ENCODE assay signal across 14 cellular contexts in genomic region chr4:138851626-138852443, GRCh38.
A peak's percentile ranks its signal among the peaks of the same experiment; 100 is the strongest.
DNase-seq lines count a peak whose midpoint lies in the region; ATAC-seq and TF ChIP-seq lines count a peak whose summit lies in the region.
"Had no signal": no experiment of that assay in that cellular context is flagged by ENCODE, and none has a peak within 500 bp of the region (broad histone marks: within the 10 kb centered on the region; RNA-seq: fewer than 3 reads in every experiment).

No MANE protein-coding gene starts in this region.

- intact Hi-C loops in mucosa of descending colon (cut with DNase I, micrococcal nuclease) (no loop called here), right lobe of liver (cut with DNase I) (no loop called here)

- in situ Hi-C loops in G401 (cut with HindIII; ENCODE audit: low sequenced_read_pairs): no loop called here

- no peak overlapping the region for H2AFZ ChIP-seq in neural progenitor cell (replicated peaks)

- ATAC-seq in mucosa of descending colon (no peak), right lobe of liver (no peak)
- ATAC-seq: activated naive CD4-positive, alpha-beta T cell treated with anti-CD3 and anti-CD28 coated beads, Interleukin-2, amount 50 U/mL, for 72 hours; SK-N-SH treated with all-trans-retinoic acid at 6 μM for 48 hours had no signal

- WGBS in endodermal cell (ENCODE audit: insufficient coverage in 1 of 2, insufficient read length in 1 of 2), 2 experiments: 17 to 18% methylated on average over 9 to 15 of the region's 15 CpGs
- WGBS in right lobe of liver (ENCODE audit: insufficient coverage, low coverage, low lambda C conversion rate, missing lambda C conversion rate): 13% methylated on average over 15 of the region's 15 CpGs

- H3K9ac ChIP-seq in endodermal cell (ENCODE audit: extremely low read depth, low read length, poor library complexity, severe bottlenecking): no peak overlapping the region
- H3K9ac ChIP-seq in neural progenitor cell: no peak overlapping the region

- TF ChIP-seq CTCF in endodermal cell (conservative IDR thresholded peaks at IDR 0.05): peak; percentile 19
- no peak for TF ChIP-seq CTCF in neural progenitor cell (IDR thresholded peaks at IDR 0.05)
- TF ChIP-seq CTCF in mucosa of descending colon (IDR thresholded peaks at IDR 0.05): no peak
- no peak for TF ChIP-seq CTCF in right lobe of liver (IDR thresholded peaks at IDR 0.05)

- H3K79me2 ChIP-seq in neural progenitor cell (ENCODE audit: low read depth): no peaks in the 10 kb centered on the region

- peak; percentile 48 for DNase-seq in G401 (ENCODE audit: low spot score)
- peak; percentile 43 for DNase-seq in NCI-H2171 (lab: John Stamatoyannopoulos, UW)
- peak; percentile 77 for DNase-seq in endodermal cell
- DNase-seq in neural progenitor cell (ENCODE audit: low spot score): peak; percentile 13
- no peak for DNase-seq in mucosa of descending colon
- DNase-seq in activated T-cell treated with anti-CD3 and anti-CD28 coated beads, Interleukin-2, amount 50 U/mL, for 1 hour: no peak
- no peak for DNase-seq in right lobe of liver
- DNase-seq in LoVo (ENCODE audit: low spot score): no peak
- DNase-seq: activated CD4-positive, alpha-beta memory T cell treated with anti-CD3 and anti-CD28 coated beads for 36 hours; NCI-H510A treated with DMSO at 0.1 percent for 48 hours; stomach had no signal

- peak overlapping the region; percentile 42 for H3K4me3 Mint-ChIP-seq in endodermal cell
- no peak overlapping the region for H3K4me3 Mint-ChIP-seq in neural progenitor cell
- H3K4me3 Mint-ChIP-seq: activated CD4-positive, alpha-beta memory T cell treated with anti-CD3 and anti-CD28 coated beads for 36 hours had no signal

- H3K27me3 Mint-ChIP-seq in endodermal cell (ENCODE audit: insufficient read depth) (no peaks in the 10 kb centered on the region), neural progenitor cell (ENCODE audit: insufficient read depth, low read depth) (peaks cover 6% of the 10 kb centered on the region)

- H3K9me3 ChIP-seq in endodermal cell (ENCODE audit: control insufficient read depth, low read length): peaks cover 7% of the 10 kb centered on the region
- no peaks in the 10 kb centered on the region for H3K9me3 ChIP-seq in neural progenitor cell (ENCODE audit: low read depth)
- no peaks in the 10 kb centered on the region for H3K9me3 ChIP-seq in mucosa of descending colon
- no peaks in the 10 kb centered on the region for H3K9me3 ChIP-seq in right lobe of liver
- H3K9me3 ChIP-seq: neutrophil, stomach had no signal

- H4K20me1 ChIP-seq in neural progenitor cell (ENCODE audit: low read depth): no peaks in the 10 kb centered on the region

- no peaks in the 10 kb centered on the region for H3K27me3 ChIP-seq in endodermal cell (ENCODE audit: control insufficient read depth, insufficient read depth, low read length, poor library complexity, severe bottlenecking)
- H3K27me3 ChIP-seq in neural progenitor cell: no peaks in the 10 kb centered on the region
- no peaks in the 10 kb centered on the region for H3K27me3 ChIP-seq in right lobe of liver

- peaks cover 14% of the 10 kb centered on the region for H3K9me3 Mint-ChIP-seq in endodermal cell
- H3K9me3 Mint-ChIP-seq in neural progenitor cell: peaks cover 17% of the 10 kb centered on the region
- H3K9me3 Mint-ChIP-seq: activated CD4-positive, alpha-beta memory T cell treated with anti-CD3 and anti-CD28 coated beads for 36 hours; activated naive CD4-positive, alpha-beta T cell treated with anti-CD3 and anti-CD28 coated beads, Interleukin-2, amount 50 U/mL, for 72 hours had no signal

- H3K4me1 ChIP-seq in endodermal cell (ENCODE audit: control insufficient read depth, insufficient read depth, low read length): no peaks in the 10 kb centered on the region
- peaks cover 12% of the 10 kb centered on the region for H3K4me1 ChIP-seq in neural progenitor cell
- H3K4me1 ChIP-seq in mucosa of descending colon (ENCODE audit: low read depth): no peaks in the 10 kb centered on the region
- no peaks in the 10 kb centered on the region for H3K4me1 ChIP-seq in right lobe of liver

- H3K27ac ChIP-seq in endodermal cell (ENCODE audit: low read depth, low read length): no peak overlapping the region
- no peak overlapping the region for H3K27ac ChIP-seq in neural progenitor cell
- H3K27ac ChIP-seq in right lobe of liver: no peak overlapping the region
- H3K27ac ChIP-seq: neutrophil, stomach had no signal

- H3K36me3 ChIP-seq in endodermal cell (ENCODE audit: control insufficient read depth, insufficient read depth, low read length): no peaks in the 10 kb centered on the region
- no peaks in the 10 kb centered on the region for H3K36me3 ChIP-seq in neural progenitor cell
- H3K36me3 ChIP-seq in mucosa of descending colon (ENCODE audit: low read depth): no peaks in the 10 kb centered on the region
- no peaks in the 10 kb centered on the region for H3K36me3 ChIP-seq in right lobe of liver
- H3K36me3 ChIP-seq: neutrophil, stomach had no signal

- H3K4me3 ChIP-seq in endodermal cell (ENCODE audit: low read length) (peak overlapping the region; percentile 63), neural progenitor cell (peak overlapping the region; percentile 16), mucosa of descending colon (no peak overlapping the region), right lobe of liver (no peak overlapping the region)

- H3K27ac Mint-ChIP-seq in endodermal cell (peak overlapping the region; percentile 33), neural progenitor cell (no peak overlapping the region)
- H3K27ac Mint-ChIP-seq: activated CD4-positive, alpha-beta memory T cell treated with anti-CD3 and anti-CD28 coated beads for 36 hours; activated naive CD4-positive, alpha-beta T cell treated with anti-CD3 and anti-CD28 coated beads, Interleukin-2, amount 50 U/mL, for 72 hours had no signal

- H3K4me1 Mint-ChIP-seq in endodermal cell (peaks cover 26% of the 10 kb centered on the region), neural progenitor cell (peaks cover 22% of the 10 kb centered on the region)

- no peak for TF ChIP-seq POLR2A in right lobe of liver (IDR thresholded peaks at IDR 0.05)

- peak overlapping the region; percentile 72 for H3K4me2 ChIP-seq in neural progenitor cell

- H3K36me3 Mint-ChIP-seq in endodermal cell (ENCODE audit: low read depth) (no peaks in the 10 kb centered on the region), neural progenitor cell (peaks cover 4% of the 10 kb centered on the region)
- H3K36me3 Mint-ChIP-seq: activated CD4-positive, alpha-beta memory T cell treated with anti-CD3 and anti-CD28 coated beads for 36 hours; activated naive CD4-positive, alpha-beta T cell treated with anti-CD3 and anti-CD28 coated beads, Interleukin-2, amount 50 U/mL, for 72 hours had no signal

- no peaks in the 10 kb centered on the region for H3F3A ChIP-seq in neural progenitor cell (ENCODE audit: low read depth)

Comparison
In these comparisons a context has a peak if more than half of its experiments do, and no peak if none do; other contexts are left out.
1. DNase-seq: peak in G401 (single experiment), NCI-H2171 (single experiment), endodermal cell (single experiment) and neural progenitor cell (single experiment); none in mucosa of descending colon (0 of 3), activated T-cell treated with anti-CD3 and anti-CD28 coated beads, Interleukin-2, amount 50 U/mL, for 1 hour (single experiment), right lobe of liver (0 of 3) and LoVo (single experiment).
2. H3K4me3 ChIP-seq: peak in endodermal cell (single experiment) and neural progenitor cell (single experiment); none in mucosa of descending colon (single experiment) and right lobe of liver (0 of 3).